In the genomic region with DNA sequence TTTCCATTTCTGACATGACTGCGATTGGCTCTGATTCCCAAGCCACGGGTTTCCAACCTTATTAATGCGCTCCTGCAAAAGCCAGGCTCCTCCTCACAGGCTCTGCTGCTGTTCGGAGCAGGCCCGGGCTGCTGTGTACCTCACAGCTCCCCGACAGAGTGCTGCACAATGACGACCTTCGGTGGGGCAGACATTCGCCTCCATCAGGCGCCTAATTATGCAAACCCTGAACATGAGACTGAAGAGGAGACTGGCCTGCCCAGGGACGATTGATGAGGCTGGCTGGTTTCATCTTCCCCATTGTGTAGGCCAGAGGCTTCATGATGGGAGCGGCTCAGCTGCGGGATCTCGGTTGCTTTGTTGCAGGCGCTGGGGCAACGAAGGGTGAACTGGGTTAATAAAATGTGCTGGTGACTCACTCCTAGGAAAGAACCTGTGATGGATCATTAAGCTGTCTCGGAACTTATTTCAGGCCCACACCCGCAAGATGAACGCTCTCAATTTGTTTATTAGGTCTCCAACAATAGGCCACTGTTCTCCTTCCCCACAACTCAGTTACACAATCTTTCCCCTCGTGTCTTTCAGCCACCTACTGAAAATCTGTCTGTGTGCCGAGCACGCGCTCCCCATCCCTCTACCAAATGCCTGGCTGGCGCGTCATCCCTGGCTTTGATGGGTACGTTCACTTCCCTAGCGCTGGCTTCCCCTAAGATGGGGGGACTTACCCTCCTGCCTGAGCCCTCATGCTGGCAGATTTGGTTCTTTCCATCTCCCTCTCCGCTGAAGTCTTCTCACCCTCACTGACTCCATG, we compare ENCODE assay signal across 10 cellular contexts. TPM values are rescaled to one million over a fixed set of nuclear protein-coding genes. Genes with fewer than 3 reads are reported as not detected.
DNase-seq lines count a peak whose midpoint lies in the region; ATAC-seq and TF ChIP-seq lines count a peak whose summit lies in the region.
"Had no signal": no experiment of that assay in that cellular context is flagged by ENCODE, and none has a peak within 500 bp of the region (broad histone marks: within the 10 kb centered on the region; RNA-seq: fewer than 3 reads in every experiment).

No MANE protein-coding gene starts in this region.

- H3K27me3 Mint-ChIP-seq in activated T-cell treated with anti-CD3 and anti-CD28 coated beads, Interleukin-2, amount 50 U/mL, for 24 hours: no peaks in the 10 kb centered on the region

- H3K27me3 ChIP-seq in HCT116 (ENCODE audit: insufficient read depth, low read length) (no peaks in the 10 kb centered on the region), iPS-20b (ENCODE audit: insufficient read depth, low read length) (no peaks in the 10 kb centered on the region)

- H3K4me3 ChIP-seq in HCT116 (replicated peaks in 1 of 2; ENCODE audit: low read depth in 1 of 2, low read length in 2 of 2) (peak overlapping the region in 1 of 2 experiments; percentile 10; a peak in 1 of 4 replicates), iPS-20b (ENCODE audit: low read length) (no peak overlapping the region), OCI-LY7 (ENCODE audit: low read depth, low read length, poor library complexity, severe bottlenecking) (no peak overlapping the region)

- RAD21 ChIA-PET in HCT116 (lab: Charles Lee; ENCODE audit: low non-redundant PET in 1 of 2, low total read pairs in 2 of 2, uncharacterized antibody in 2 of 2, unreplicated experiment in 2 of 2): no interaction called here

- intact Hi-C loops in HCT116 (cut with micrococcal nuclease) (no loop called here), OCI-LY7 (cut with micrococcal nuclease; ENCODE audit: unreplicated experiment) (no loop called here)

- H3K36me3 ChIP-seq in HCT116 (ENCODE audit: control insufficient read depth in 1 of 2, insufficient read depth in 2 of 2, low read length in 2 of 2) (no peaks in the 10 kb centered on the region), iPS-20b (ENCODE audit: insufficient read depth, low read depth, low read length) (no peaks in the 10 kb centered on the region), OCI-LY7 (ENCODE audit: insufficient read depth, low read length) (no peaks in the 10 kb centered on the region)

- H3K36me3 Mint-ChIP-seq in activated T-cell treated with anti-CD3 and anti-CD28 coated beads, Interleukin-2, amount 50 U/mL, for 24 hours (ENCODE audit: low read depth): no peaks in the 10 kb centered on the region
- H3K36me3 Mint-ChIP-seq: memory B cell had no signal

- DNase-seq in HCT116 (ENCODE audit: low read depth, low spot score) (peak; percentile 71), amygdala (lab: John Stamatoyannopoulos, UW) (peak in 49 of 56 donors; percentile 14 to 78 (median 58)), retina (peak; percentile 81), OCI-LY7 (ENCODE audit: low spot score) (no peak)
- DNase-seq in activated T-cell treated with anti-CD3 and anti-CD28 coated beads, Interleukin-2, amount 50 U/mL, for 24 hours: no peak
- DNase-seq in activated CD4-positive, alpha-beta T cell treated with anti-CD3 and anti-CD28 coated beads, Interleukin-2, amount 50 U/mL, for 1 hour: no peak

- no peaks in the 10 kb centered on the region for H3K9me3 Mint-ChIP-seq in activated T-cell treated with anti-CD3 and anti-CD28 coated beads, Interleukin-2, amount 50 U/mL, for 24 hours
- H3K9me3 Mint-ChIP-seq: memory B cell; T-helper 1 cell treated with Interleukin-12 subunit alpha and Interleukin-12 subunit beta and Interleukin-4 antibody, amounts not matched to agents 30 μg/mL and 1 μg/mL, for 36 hours had no signal

- no peaks in the 10 kb centered on the region for H3K79me2 ChIP-seq in HCT116 (ENCODE audit: insufficient read depth, low read length)
- no peaks in the 10 kb centered on the region for H3K79me2 ChIP-seq in OCI-LY7 (ENCODE audit: insufficient read depth, low read depth, low read length)

- ATAC-seq in HCT116: peak; percentile 77
- no peak for ATAC-seq in HG03439 (IDR thresholded peaks at IDR 0.05; ENCODE audit: unreplicated experiment)

- H2AFZ ChIP-seq in HCT116 (ENCODE audit: low read depth, low read length, poor library complexity, severe bottlenecking): peak overlapping the region; percentile 90
- H2AFZ ChIP-seq in OCI-LY7 (ENCODE audit: low read length): no peak overlapping the region

- H4K20me1 ChIP-seq in HCT116 (ENCODE audit: insufficient read depth) (no peaks in the 10 kb centered on the region), OCI-LY7 (ENCODE audit: insufficient read depth, low read length) (no peaks in the 10 kb centered on the region)

- no peak for TF ChIP-seq POLR2A in HCT116 (IDR thresholded peaks at IDR 0.05; ENCODE audit: borderline replicate concordance, extremely low read depth, insufficient read depth, insufficient read length)

- POLR2A ChIA-PET in HCT116 (lab: Charles Lee) (interaction anchor here (11.1 kb wide), 1 partner anchor 27 kb away, joined by 89 read pairs; a partner anchor contains a TSS), OCI-LY7 (lab: Charles Lee) (interaction anchor here (0.7 to 1.2 kb wide), 2 partner anchors 9 to 270 kb away, joined by 3 to 4 read pairs; no protein-coding TSS in a partner anchor)

- peak overlapping the region; percentile 14; the same call in 1 of the 2 replicates for H3K9ac ChIP-seq in HCT116 (ENCODE audit: low read length)
- H3K9ac ChIP-seq in iPS-20b (ENCODE audit: low read depth, low read length): peak overlapping the region; percentile 27; the same call in 1 of the 2 replicates

- H3K4me2 ChIP-seq in HCT116 (ENCODE audit: low read length): peak overlapping the region; percentile 50
- H3K4me2 ChIP-seq in OCI-LY7 (ENCODE audit: low read length): no peak overlapping the region

- no TSS peak for BruUV-seq in HCT116 (replicated peaks; lab: Mats Ljungman, UMichigan)
- no TSS peak for BruUV-seq in OCI-LY7 (replicated peaks; lab: Mats Ljungman, UMichigan)

- H3K9me3 ChIP-seq in HCT116 (ENCODE audit: control insufficient read depth in 1 of 2, insufficient read depth in 1 of 2, low read depth in 1 of 2, low read length in 2 of 2) (no peaks in the 10 kb centered on the region), iPS-20b (ENCODE audit: insufficient read depth, low read depth, low read length) (no peaks in the 10 kb centered on the region), OCI-LY7 (ENCODE audit: low read length) (no peaks in the 10 kb centered on the region)

- CTCF ChIA-PET in HCT116 (lab: Charles Lee) (interaction anchor here (1.3 kb wide), 2 partner anchors 51 to 58 kb away, joined by 3 to 4 read pairs; no protein-coding TSS in a partner anchor), OCI-LY7 (lab: Charles Lee; ENCODE audit: unreplicated experiment) (no interaction called here)

- H3K4me3 Mint-ChIP-seq in activated T-cell treated with anti-CD3 and anti-CD28 coated beads, Interleukin-2, amount 50 U/mL, for 24 hours: no peak overlapping the region
- H3K4me3 Mint-ChIP-seq: memory B cell; T-helper 1 cell treated with Interleukin-12 subunit alpha and Interleukin-12 subunit beta and Interleukin-4 antibody, amounts not matched to agents 30 μg/mL and 1 μg/mL, for 36 hours had no signal

- no peak overlapping the region for H3K27ac Mint-ChIP-seq in activated T-cell treated with anti-CD3 and anti-CD28 coated beads, Interleukin-2, amount 50 U/mL, for 24 hours
- H3K27ac Mint-ChIP-seq: memory B cell; T-helper 1 cell treated with Interleukin-12 subunit alpha and Interleukin-12 subunit beta and Interleukin-4 antibody, amounts not matched to agents 30 μg/mL and 1 μg/mL, for 36 hours had no signal

- TF ChIP-seq RAD21 in HCT116 (IDR thresholded peaks at IDR 0.05; ENCODE audit: low read depth): no peak

- no peak for TF ChIP-seq CTCF in HCT116 (IDR thresholded peaks at IDR 0.05 in 2 of 3, conservative IDR thresholded peaks at IDR 0.05 in 1 of 3; ENCODE audit: borderline replicate concordance in 1 of 3, insufficient read depth in 1 of 3, low read depth in 2 of 3, low read length in 2 of 3)
- TF ChIP-seq CTCF in OCI-LY7 (conservative IDR thresholded peaks at IDR 0.05; ENCODE audit: low read length): no peak

- H3K4me1 Mint-ChIP-seq in activated T-cell treated with anti-CD3 and anti-CD28 coated beads, Interleukin-2, amount 50 U/mL, for 24 hours (ENCODE audit: low read depth): no peaks in the 10 kb centered on the region
- H3K4me1 Mint-ChIP-seq: memory B cell had no signal

- peaks cover 34 to 43% of the 10 kb centered on the region in 2 experiments for H3K4me1 ChIP-seq in HCT116 (ENCODE audit: control insufficient read depth in 1 of 2, insufficient read depth in 2 of 2, low read length in 2 of 2)
- H3K4me1 ChIP-seq in iPS-20b (ENCODE audit: insufficient read depth, low read length): peaks cover 17% of the 10 kb centered on the region
- no peaks in the 10 kb centered on the region for H3K4me1 ChIP-seq in OCI-LY7 (ENCODE audit: insufficient read depth, low read length, poor library complexity, severe bottlenecking)

- H3K9me2 ChIP-seq in HCT116 (ENCODE audit: insufficient read depth) (no peaks in the 10 kb centered on the region), OCI-LY7 (ENCODE audit: insufficient read depth, low read length) (no peaks in the 10 kb centered on the region)

- H3K27ac ChIP-seq in HCT116 (ENCODE audit: low read depth, low read length) (peak overlapping the region; percentile 53), iPS-20b (ENCODE audit: low read length) (no peak overlapping the region), OCI-LY7 (ENCODE audit: low read depth, low read length, poor library complexity, severe bottlenecking) (no peak overlapping the region)

TF ChIP-seq in HCT116, 20 proteins besides CTCF, POLR2A, EP300 and RAD21 (continues in another document):
- TF ChIP-seq EZH2phosphoT487 (IDR thresholded peaks at IDR 0.05; ENCODE audit: borderline replicate concordance): no peak
- TF ChIP-seq CBX3 (IDR thresholded peaks at IDR 0.05; ENCODE audit: low read depth): peak; percentile 91
- TF ChIP-seq, protein P1, sequence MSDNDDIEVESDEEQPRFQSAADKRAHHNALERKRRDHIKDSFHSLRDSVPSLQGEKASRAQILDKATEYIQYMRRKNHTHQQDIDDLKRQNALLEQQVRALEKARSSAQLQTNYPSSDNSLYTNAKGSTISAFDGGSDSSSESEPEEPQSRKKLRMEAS (IDR thresholded peaks at IDR 0.05): peak; percentile 98
- TF ChIP-seq CEBPB (IDR thresholded peaks at IDR 0.05; ENCODE audit: low read depth): peak; percentile 90
- TF ChIP-seq ZNF274 (IDR thresholded peaks at IDR 0.05; ENCODE audit: low read depth, low read length): no peak
- TF ChIP-seq, protein P2, sequence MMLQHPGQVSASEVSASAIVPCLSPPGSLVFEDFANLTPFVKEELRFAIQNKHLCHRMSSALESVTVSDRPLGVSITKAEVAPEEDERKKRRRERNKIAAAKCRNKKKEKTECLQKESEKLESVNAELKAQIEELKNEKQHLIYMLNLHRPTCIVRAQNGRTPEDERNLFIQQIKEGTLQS (IDR thresholded peaks at IDR 0.05): no peak
- TF ChIP-seq SIN3A (IDR thresholded peaks at IDR 0.05; ENCODE audit: low read depth): no peak
- peak; percentile 56 for TF ChIP-seq ZFX (IDR thresholded peaks at IDR 0.05)

RNA-seq across cellular contexts. Expression of a gene that starts 27.2 kb away (rescaled TPM):
- total RNA-seq in HCT116 (2021; ENCODE audit: unreplicated experiment) (86.0 TPM), OCI-LY7 (2022) (24.8 and 26.4 TPM in 2 replicates)
- polyA plus RNA-seq in HCT116 (2012): 57.2 and 74.9 TPM in 2 replicates
- total RNA-seq in OCI-LY7 (2014; rRNA removed; shearing (Covaris generic)): 12.7 and 15.2 TPM in 2 replicates

RNA-seq across cellular contexts. Expression of a gene that starts 58.0 kb away (rescaled TPM):
- total RNA-seq in HCT116 (2021; ENCODE audit: unreplicated experiment) (0.05 TPM), OCI-LY7 (2022) (not detected in 2 replicates)
- polyA plus RNA-seq in HCT116 (2012): not detected in 2 replicates
- total RNA-seq in OCI-LY7 (2014; rRNA removed; shearing (Covaris generic)): not detected in 2 replicates

Comparison
In these comparisons a context has a peak if more than half of its experiments do, and no peak if none do; other contexts are left out.
1. DNase-seq: peak in HCT116 (single experiment), amygdala (49 of 56) and retina (single experiment); none in activated T-cell treated with anti-CD3 and anti-CD28 coated beads, Interleukin-2, amount 50 U/mL, for 24 hours (single experiment), activated CD4-positive, alpha-beta T cell treated with anti-CD3 and anti-CD28 coated beads, Interleukin-2, amount 50 U/mL, for 1 hour (single experiment) and OCI-LY7 (single experiment).